Comparison of ENCODE assay signal across 1 cellular context in genomic region chr2:207847807-207848544, GRCh38.
TF ChIP-seq lines count a peak whose summit lies in the region.

No MANE protein-coding gene starts in this region.

TF ChIP-seq in GM12878, 131 proteins besides CTCF, POLR2A, EP300 and RAD21 (continued from another document):
- TF ChIP-seq PBX3 (IDR thresholded peaks at IDR 0.05; ENCODE audit: insufficient replicate concordance, low read depth, low read length): no peak
- TF ChIP-seq TAF1 (IDR thresholded peaks at IDR 0.05; ENCODE audit: borderline replicate concordance, low read depth, low read length): no peak
- TF ChIP-seq BHLHE40 (IDR thresholded peaks at IDR 0.05; ENCODE audit: borderline replicate concordance in 1 of 2, low read depth in 2 of 2, low read length in 1 of 2): no peak
